In genomic region chr17:6279659-6280058, GRCh38 we compare ENCODE assay signal across 10 cellular contexts.
DNase-seq lines count a peak whose midpoint lies in the region; ATAC-seq and TF ChIP-seq lines count a peak whose summit lies in the region.
"Had no signal": no experiment of that assay in that cellular context is flagged by ENCODE, and none has a peak within 500 bp of the region (broad histone marks: within the 10 kb centered on the region; RNA-seq: fewer than 3 reads in every experiment).

No MANE protein-coding gene starts in this region.

- no peaks in the 10 kb centered on the region for H3K9me3 ChIP-seq in prostate gland

- no peak overlapping the region for H3K4me3 Mint-ChIP-seq in activated CD4-positive, alpha-beta T cell treated with anti-CD3 and anti-CD28 coated beads for 36 hours

- intact Hi-C loops in activated CD4-positive, alpha-beta T cell treated with anti-CD3 and anti-CD28 coated beads for 36 hours (cut with DNase I, micrococcal nuclease), result loop anchor here in 1 of 2 experiments (5.0 kb wide), 1 partner anchor 143 kb away; no protein-coding TSS in a partner anchor
- intact Hi-C loops in prostate gland (cut with DNase I), result loop anchor here (10.0 kb wide), 1 partner anchor 55 kb away; no protein-coding TSS in a partner anchor

- H3K4me1 Mint-ChIP-seq in activated CD4-positive, alpha-beta T cell treated with anti-CD3 and anti-CD28 coated beads for 36 hours, result no peaks in the 10 kb centered on the region

- WGBS in prostate gland, result 15% methylated on average over 7 of the region's 7 CpGs

- peaks cover 2% of the 10 kb centered on the region for H3K9me3 Mint-ChIP-seq in activated CD4-positive, alpha-beta T cell treated with anti-CD3 and anti-CD28 coated beads for 36 hours (ENCODE audit: low read depth)

- peak in 3 of 4 experiments; percentile 25 to 53 (median 38) for TF ChIP-seq CTCF in prostate gland (IDR thresholded peaks at IDR 0.05)

- H3K27me3 ChIP-seq in prostate gland (replicated peaks; ENCODE audit: insufficient read depth), result no peaks in the 10 kb centered on the region

- POLR2A ChIA-PET in activated CD4-positive, alpha-beta T cell treated with anti-CD3 and anti-CD28 coated beads for 36 hours (lab: Charles Lee), result no interaction called here

- CTCF ChIA-PET in activated CD4-positive, alpha-beta T cell treated with anti-CD3 and anti-CD28 coated beads for 36 hours (lab: Charles Lee), result no interaction called here

- H3K27me3 Mint-ChIP-seq in activated CD4-positive, alpha-beta T cell treated with anti-CD3 and anti-CD28 coated beads for 36 hours, result peaks cover 12% of the 10 kb centered on the region

- no peaks in the 10 kb centered on the region for H3K36me3 ChIP-seq in prostate gland

- no peak overlapping the region for H3K27ac ChIP-seq in prostate gland

- no peak for ATAC-seq in activated CD4-positive, alpha-beta T cell treated with anti-CD3 and anti-CD28 coated beads for 36 hours

- DNase-seq in activated CD4-positive, alpha-beta T cell treated with anti-CD3 and anti-CD28 coated beads for 36 hours, result peak; percentile 30
- DNase-seq in activated CD4-positive, alpha-beta T cell treated with anti-CD3 and anti-CD28 coated beads, Interleukin-2, amount 50 U/mL, for 4 hours, result no peak
- DNase-seq in NCI-H2196 (lab: John Stamatoyannopoulos, UW; ENCODE audit: unreplicated experiment) (peak; percentile 45), cerebellum (ENCODE audit: low spot score) (peak; percentile 59), prostate gland (ENCODE audit: low spot score) (peak; percentile 33), NCI-H2227 treated with DMSO at 0.1 percent for 48 hours (lab: John Stamatoyannopoulos, UW) (no peak), SKM-1 (lab: John Stamatoyannopoulos, UW; ENCODE audit: unreplicated experiment) (no peak), cortex of kidney (lab: John Stamatoyannopoulos, UW) (no peak)
- DNase-seq: AML-193, NCI-H510A had no signal

- no peak overlapping the region for H3K4me3 ChIP-seq in prostate gland

- no peak for TF ChIP-seq POLR2A in prostate gland (IDR thresholded peaks at IDR 0.05)

- H3K27ac Mint-ChIP-seq in activated CD4-positive, alpha-beta T cell treated with anti-CD3 and anti-CD28 coated beads for 36 hours, result no peak overlapping the region

- no peaks in the 10 kb centered on the region for H3K4me1 ChIP-seq in prostate gland (replicated peaks)

- no peaks in the 10 kb centered on the region for H3K36me3 Mint-ChIP-seq in activated CD4-positive, alpha-beta T cell treated with anti-CD3 and anti-CD28 coated beads for 36 hours (ENCODE audit: low read depth)

Comparison
In these comparisons a context has a peak if more than half of its experiments do, and no peak if none do; other contexts are left out.
1. DNase-seq: peak in activated CD4-positive, alpha-beta T cell treated with anti-CD3 and anti-CD28 coated beads for 36 hours (single experiment), NCI-H2196 (single experiment), cerebellum (single experiment) and prostate gland (single experiment); none in activated CD4-positive, alpha-beta T cell treated with anti-CD3 and anti-CD28 coated beads, Interleukin-2, amount 50 U/mL, for 4 hours (0 of 2), NCI-H2227 treated with DMSO at 0.1 percent for 48 hours (single experiment), SKM-1 (single experiment) and cortex of kidney (single experiment).